Comparison of ENCODE assay signal across 10 cellular contexts in genomic region chr7:117011419-117012260, GRCh38. TPM values are rescaled to one million over a fixed set of nuclear protein-coding genes. Genes with fewer than 3 reads are reported as not detected.
DNase-seq lines count a peak whose midpoint lies in the region; ATAC-seq, FAIRE-seq and TF ChIP-seq lines count a peak whose summit lies in the region.
"Had no signal": no experiment of that assay in that cellular context is flagged by ENCODE, and none has a peak within 500 bp of the region (broad histone marks: within the 10 kb centered on the region; RNA-seq: fewer than 3 reads in every experiment).

No MANE protein-coding gene starts in this region.

- H3K4me3 ChIP-seq in GM23338, result no peak overlapping the region

- no peaks in the 10 kb centered on the region; the same call in 1 of the 2 replicates for H3K4me1 ChIP-seq in GM23338 (ENCODE audit: insufficient read depth)

- H3K27me3 Mint-ChIP-seq in activated CD8-positive, alpha-beta memory T cell treated with anti-CD3 and anti-CD28 coated beads, Interleukin-2, amount 10 ng/mL, durations not matched to agents 7 days and 5 days, result peaks cover 40% of the 10 kb centered on the region
- no peaks in the 10 kb centered on the region for H3K27me3 Mint-ChIP-seq in GM23338 (ENCODE audit: insufficient read depth, low read depth, poor library complexity)
- peaks cover 0 to 6% of the 10 kb centered on the region in 2 donors for H3K27me3 Mint-ChIP-seq in stimulated activated naive B cell treated with anti-CD40 and anti-IgM and Interleukin-4, amounts not matched to agents 10 μg/mL and 1 μg/mL and 100 μg/mL, for 72 hours
- H3K27me3 Mint-ChIP-seq: IgD-negative memory B cell had no signal

- ATAC-seq in activated CD8-positive, alpha-beta memory T cell treated with anti-CD3 and anti-CD28 coated beads, Interleukin-2, amount 10 ng/mL, durations not matched to agents 7 days and 5 days, result peak; percentile 49
- no peak for ATAC-seq in GM23338
- peak; percentile 74 for ATAC-seq in HG03565 (IDR thresholded peaks at IDR 0.05; ENCODE audit: unreplicated experiment)
- peak; percentile 93 to 95 for ATAC-seq in stimulated activated naive B cell treated with anti-CD40 and anti-IgM and Interleukin-4, amounts not matched to agents 10 μg/mL and 1 μg/mL and 100 μg/mL, for 72 hours (replicated peaks)

- no peak overlapping the region for H3K4me2 ChIP-seq in GM23338

- no peaks in the 10 kb centered on the region for H3F3A ChIP-seq in GM23338 (replicated peaks; ENCODE audit: low read depth)

- H2AFZ ChIP-seq in GM23338, result no peak overlapping the region

- H3K9me2 ChIP-seq in GM23338 (ENCODE audit: insufficient read depth), result no peaks in the 10 kb centered on the region

- no peak overlapping the region for H3K27ac Mint-ChIP-seq in activated CD8-positive, alpha-beta memory T cell treated with anti-CD3 and anti-CD28 coated beads, Interleukin-2, amount 10 ng/mL, durations not matched to agents 7 days and 5 days
- H3K27ac Mint-ChIP-seq in GM23338, result no peak overlapping the region
- peak overlapping the region; percentile 91 for H3K27ac Mint-ChIP-seq in stimulated activated naive B cell treated with anti-CD40 and anti-IgM and Interleukin-4, amounts not matched to agents 10 μg/mL and 1 μg/mL and 100 μg/mL, for 72 hours

- peaks cover 3% of the 10 kb centered on the region for H3K79me2 ChIP-seq in GM23338 (replicated peaks; ENCODE audit: insufficient read depth)

- TF ChIP-seq CTCF in GM23338 (conservative IDR thresholded peaks at IDR 0.05; ENCODE audit: low read depth in 2 of 2), result no peak

- no peak overlapping the region for H3K4me3 Mint-ChIP-seq in activated CD8-positive, alpha-beta memory T cell treated with anti-CD3 and anti-CD28 coated beads, Interleukin-2, amount 10 ng/mL, durations not matched to agents 7 days and 5 days
- H3K4me3 Mint-ChIP-seq in GM23338, result no peak overlapping the region
- H3K4me3 Mint-ChIP-seq in stimulated activated naive B cell treated with anti-CD40 and anti-IgM and Interleukin-4, amounts not matched to agents 10 μg/mL and 1 μg/mL and 100 μg/mL, for 72 hours, result peak overlapping the region; percentile 49 to 75

- CTCF ChIA-PET in activated CD8-positive, alpha-beta memory T cell treated with anti-CD3 and anti-CD28 coated beads, Interleukin-2, amount 10 ng/mL, durations not matched to agents 7 days and 5 days (lab: Charles Lee), result interaction anchor here (0.7 to 2.4 kb wide), 7 partner anchors 22 to 121 kb away, joined by 3 to 12 read pairs (median 4); no protein-coding TSS in a partner anchor

- no peak for DNase-seq in activated CD8-positive, alpha-beta memory T cell treated with anti-CD3 and anti-CD28 coated beads, Interleukin-2, amount 10 ng/mL, durations not matched to agents 7 days and 5 days
- DNase-seq in activated CD8-positive, alpha-beta memory T cell treated with anti-CD3 and anti-CD28 coated beads, Interleukin-2, amount 50 U/mL, for 48 hours, result no peak
- DNase-seq in GM23338 (ENCODE audit: low spot score), result peak; percentile 23
- peak; percentile 30 for DNase-seq in stimulated activated naive B cell treated with anti-CD40 and anti-IgM and Interleukin-4, amounts not matched to agents 10 μg/mL and 1 μg/mL and 100 μg/mL, for 72 hours
- no peak for DNase-seq in RCC 7860 (ENCODE audit: low spot score)
- no peak for DNase-seq in DMS53 (lab: John Stamatoyannopoulos, UW)
- DNase-seq in SK-N-DZ (ENCODE audit: low spot score), result no peak
- DNase-seq: C1 segment of cervical spinal cord had no signal

- peaks cover 54% of the 10 kb centered on the region for H3K4me1 Mint-ChIP-seq in activated CD8-positive, alpha-beta memory T cell treated with anti-CD3 and anti-CD28 coated beads, Interleukin-2, amount 10 ng/mL, durations not matched to agents 7 days and 5 days
- peaks cover 3% of the 10 kb centered on the region; the same call in 2 of the 3 replicates for H3K4me1 Mint-ChIP-seq in GM23338
- peaks cover 30 to 48% of the 10 kb centered on the region in 2 donors for H3K4me1 Mint-ChIP-seq in stimulated activated naive B cell treated with anti-CD40 and anti-IgM and Interleukin-4, amounts not matched to agents 10 μg/mL and 1 μg/mL and 100 μg/mL, for 72 hours

- H3K36me3 ChIP-seq in GM23338 (ENCODE audit: insufficient read depth), result no peaks in the 10 kb centered on the region

- no peaks in the 10 kb centered on the region for H3K36me3 Mint-ChIP-seq in activated CD8-positive, alpha-beta memory T cell treated with anti-CD3 and anti-CD28 coated beads, Interleukin-2, amount 10 ng/mL, durations not matched to agents 7 days and 5 days
- H3K36me3 Mint-ChIP-seq in GM23338 (ENCODE audit: low read depth), result no peaks in the 10 kb centered on the region
- no peaks in the 10 kb centered on the region for H3K36me3 Mint-ChIP-seq in stimulated activated naive B cell treated with anti-CD40 and anti-IgM and Interleukin-4, amounts not matched to agents 10 μg/mL and 1 μg/mL and 100 μg/mL, for 72 hours
- H3K36me3 Mint-ChIP-seq: IgD-negative memory B cell had no signal

- H3K9me3 Mint-ChIP-seq in activated CD8-positive, alpha-beta memory T cell treated with anti-CD3 and anti-CD28 coated beads, Interleukin-2, amount 10 ng/mL, durations not matched to agents 7 days and 5 days (ENCODE audit: low read depth), result no peaks in the 10 kb centered on the region
- no peaks in the 10 kb centered on the region for H3K9me3 Mint-ChIP-seq in GM23338
- H3K9me3 Mint-ChIP-seq in stimulated activated naive B cell treated with anti-CD40 and anti-IgM and Interleukin-4, amounts not matched to agents 10 μg/mL and 1 μg/mL and 100 μg/mL, for 72 hours, result no peaks in the 10 kb centered on the region
- H3K9me3 Mint-ChIP-seq: IgD-negative memory B cell had no signal

- no peaks in the 10 kb centered on the region for H4K20me1 ChIP-seq in GM23338 (replicated peaks; ENCODE audit: insufficient read depth)

- H3K27ac ChIP-seq in GM23338 (ENCODE audit: low read depth), result no peak overlapping the region

- H3K27me3 ChIP-seq in GM23338 (ENCODE audit: insufficient read depth), result no peaks in the 10 kb centered on the region

- FAIRE-seq in RCC 7860 (lab: Jason Lieb, UNC), result no peak

TF ChIP-seq in GM23338, 12 proteins besides CTCF, POLR2A, EP300 and RAD21 (continues in another document):
- TF ChIP-seq ZNF331 (CRISPR knock-in tag; IDR thresholded peaks at IDR 0.05; ENCODE audit: low read depth) (no peak), ETS1 (IDR thresholded peaks at IDR 0.05) (no peak)

RNA-seq across cellular contexts. Expression of gene ST7, which starts 58.3 kb away (rescaled TPM):
- total RNA-seq in activated CD8-positive, alpha-beta memory T cell treated with anti-CD3 and anti-CD28 coated beads, Interleukin-2, amount 10 ng/mL, durations not matched to agents 7 days and 5 days, result 10 to 100 TPM in 1 of 2 experiments, 1 to 10 TPM in 1; 7.2 to 12.8 TPM
- total RNA-seq in GM23338 (2014; rRNA removed; shearing (Covaris generic)), result 17.0 and 18.3 TPM in 2 replicates
- polyA plus RNA-seq in GM23338 (2016; fragmentation: Nextera tagmentation; extraction: Ambion mirVana), result 8.7 and 9.9 TPM in 2 replicates
- polyA plus RNA-seq in SK-N-DZ (2014; cell fraction: cytosol; rRNA removed), result 7.6 and 19.4 TPM in 2 replicates
- 8.6 and 14.3 TPM in 2 replicates for polyA plus RNA-seq in SK-N-DZ (2014; cell fraction: nucleus; rRNA removed)

Comparison
In these comparisons a context has a peak if more than half of its experiments do, and no peak if none do; other contexts are left out.
1. DNase-seq: peak in GM23338 (single experiment) and stimulated activated naive B cell treated with anti-CD40 and anti-IgM and Interleukin-4, amounts not matched to agents 10 μg/mL and 1 μg/mL and 100 μg/mL, for 72 hours (single experiment); none in activated CD8-positive, alpha-beta memory T cell treated with anti-CD3 and anti-CD28 coated beads, Interleukin-2, amount 10 ng/mL, durations not matched to agents 7 days and 5 days (single experiment), activated CD8-positive, alpha-beta memory T cell treated with anti-CD3 and anti-CD28 coated beads, Interleukin-2, amount 50 U/mL, for 48 hours (single experiment), RCC 7860 (single experiment), DMS53 (single experiment) and SK-N-DZ (single experiment).
2. H3K4me3 Mint-ChIP-seq: peak in stimulated activated naive B cell treated with anti-CD40 and anti-IgM and Interleukin-4, amounts not matched to agents 10 μg/mL and 1 μg/mL and 100 μg/mL, for 72 hours (2 of 2); none in activated CD8-positive, alpha-beta memory T cell treated with anti-CD3 and anti-CD28 coated beads, Interleukin-2, amount 10 ng/mL, durations not matched to agents 7 days and 5 days (single experiment) and GM23338 (single experiment).